In genomic region chr20:62922451-62922921, GRCh38 we compare ENCODE assay signal across 9 cellular contexts. TPM values are rescaled to one million over a fixed set of nuclear protein-coding genes. Genes with fewer than 3 reads are reported as not detected.
DNase-seq lines count a peak whose midpoint lies in the region; ATAC-seq lines count a peak whose summit lies in the region.
"Had no signal": no experiment of that assay in that cellular context is flagged by ENCODE, and none has a peak within 500 bp of the region (broad histone marks: within the 10 kb centered on the region; RNA-seq: fewer than 3 reads in every experiment).

No MANE protein-coding gene starts in this region.

- no peaks in the 10 kb centered on the region for H3K36me3 Mint-ChIP-seq in activated naive CD8-positive, alpha-beta T cell
- H3K36me3 Mint-ChIP-seq in naive B cell: no peaks in the 10 kb centered on the region

- WGBS in right cardiac atrium: 73% methylated on average over 14 of the region's 14 CpGs

- peak overlapping the region; percentile 94 for H3K4me3 Mint-ChIP-seq in activated naive CD8-positive, alpha-beta T cell
- H3K4me3 Mint-ChIP-seq in naive B cell: peak overlapping the region in 7 of 8 donors; percentile 9 to 80 (median 62)

- intact Hi-C loops in right cardiac atrium (cut with DNase I) (no loop called here), Right ventricle myocardium superior (cut with DNase I) (no loop called here)

- DNase-seq in right cardiac atrium (no peak), Right ventricle myocardium superior (no peak), naive B cell (no peak), NCI-H1694 treated with DMSO at 0.1 percent for 48 hours (lab: John Stamatoyannopoulos, UW) (no peak), inferior parietal cortex (ENCODE audit: extremely low spot score) (no peak)
- DNase-seq: NCI-H187 had no signal

- H3K27me3 ChIP-seq in right cardiac atrium (ENCODE audit: control insufficient read depth, insufficient read depth): no peaks in the 10 kb centered on the region

- H3K4me1 ChIP-seq in right cardiac atrium (ENCODE audit: control insufficient read depth, insufficient read depth, low read length): peaks cover 16% of the 10 kb centered on the region

- H3K4me1 Mint-ChIP-seq in activated naive CD8-positive, alpha-beta T cell (ENCODE audit: low read depth): peaks cover 80% of the 10 kb centered on the region
- H3K4me1 Mint-ChIP-seq in naive B cell: peaks cover 55 to 84% (median 75%) of the 10 kb centered on the region in 3 donors

- H3K9me3 Mint-ChIP-seq in activated naive CD8-positive, alpha-beta T cell (ENCODE audit: low read depth): no peaks in the 10 kb centered on the region
- H3K9me3 Mint-ChIP-seq in naive B cell: no peaks in the 10 kb centered on the region

- peak overlapping the region; percentile 97 for H3K27ac Mint-ChIP-seq in activated naive CD8-positive, alpha-beta T cell
- H3K27ac Mint-ChIP-seq in naive B cell: peak overlapping the region in 4 of 6 donors; percentile 20 to 92 (median 77)

- ATAC-seq in right cardiac atrium (no peak), Right ventricle myocardium superior (ENCODE audit: poor library complexity) (no peak), naive B cell (ENCODE audit: low read depth in 2 of 2) (no peak), HG03108 (IDR thresholded peaks at IDR 0.05; ENCODE audit: unreplicated experiment) (no peak), HG03135 (IDR thresholded peaks at IDR 0.05; ENCODE audit: unreplicated experiment) (no peak)

- H3K27ac ChIP-seq in right cardiac atrium (ENCODE audit: low read length): peak overlapping the region; percentile 3

- no peaks in the 10 kb centered on the region for H3K27me3 Mint-ChIP-seq in activated naive CD8-positive, alpha-beta T cell
- no peaks in the 10 kb centered on the region for H3K27me3 Mint-ChIP-seq in naive B cell

- no peak overlapping the region for H3K4me3 ChIP-seq in right cardiac atrium (ENCODE audit: low read length)

- H3K9me3 ChIP-seq in right cardiac atrium (ENCODE audit: control insufficient read depth, low read length): no peaks in the 10 kb centered on the region

RNA-seq across cellular contexts. Expression of gene DIDO1, which starts 3.8 kb away (rescaled TPM):
- total RNA-seq in right cardiac atrium: 10 to 100 TPM; 38.1 to 42.5 (median 40.0) TPM
- polyA plus RNA-seq in right cardiac atrium: 23.3 TPM
- total RNA-seq in Right ventricle myocardium superior: 32.3 TPM
- polyA plus RNA-seq in naive B cell (ENCODE audit: low read depth in 6 of 6): 10 to 100 TPM; 24.3 to 39.9 (median 28.3) TPM

RNA-seq across cellular contexts. Expression of gene GID8, which starts 15.5 kb away (rescaled TPM):
- 10 to 100 TPM; 19.0 to 22.1 (median 20.0) TPM for total RNA-seq in right cardiac atrium
- 8.9 TPM for polyA plus RNA-seq in right cardiac atrium
- total RNA-seq in Right ventricle myocardium superior: 15.5 TPM
- polyA plus RNA-seq in naive B cell (ENCODE audit: low read depth in 6 of 6): 10 to 100 TPM; 15.7 to 19.7 (median 17.8) TPM

RNA-seq across cellular contexts. Expression of gene SLC17A9, which starts 30.0 kb away (rescaled TPM):
- 1 to 10 TPM; 1.5 to 4.8 (median 2.2) TPM for total RNA-seq in right cardiac atrium
- 3.1 TPM for polyA plus RNA-seq in right cardiac atrium
- total RNA-seq in Right ventricle myocardium superior: 0.73 TPM
- polyA plus RNA-seq in naive B cell (ENCODE audit: low read depth in 6 of 6): 1 to 10 TPM; 3.1 to 10.0 (median 5.1) TPM
